Comparison of ENCODE assay signal across 1 cellular context in genomic region chr2:172427256-172427989, GRCh38.
A peak's percentile ranks its signal among the peaks of the same experiment; 100 is the strongest.
TF ChIP-seq lines count a peak whose summit lies in the region.

ITGA6 (plus strand) TSS chr2:172427586.

TF ChIP-seq in HepG2, 621 proteins besides CTCF, POLR2A, EP300 and RAD21 (continued from another document and continues in another):
- TF ChIP-seq MTERF4 (CRISPR knock-in tag; IDR thresholded peaks at IDR 0.05) (0 out of 2 replicates have a peak, but pooled peaks have one; percentile 56), KLF16 (CRISPR knock-in tag; IDR thresholded peaks at IDR 0.05) (peak in 1 of 2 experiments; percentile 91; a peak in 2 of 4 replicates), POGK (CRISPR knock-in tag; conservative IDR thresholded peaks at IDR 0.05) (peak; percentile 95), CHCHD3 (CRISPR knock-in tag; IDR thresholded peaks at IDR 0.05) (peak; percentile 52; the same call in 1 of the 2 replicates), HNRNPK (IDR thresholded peaks at IDR 0.05; ENCODE audit: low read depth, low read length, poor library complexity, severe bottlenecking) (peak; percentile 83), ZNF136 (CRISPR knock-in tag; IDR thresholded peaks at IDR 0.05; ENCODE audit: low read depth) (no peak), LBX2 (CRISPR knock-in tag; IDR thresholded peaks at IDR 0.05; ENCODE audit: borderline replicate concordance) (no peak), PHB2 (IDR thresholded peaks at IDR 0.05; ENCODE audit: partially characterized antibody) (no peak), SMARCC2 (IDR thresholded peaks at IDR 0.05) (no peak), NFYB (CRISPR knock-in tag; IDR thresholded peaks at IDR 0.05) (0 out of 2 replicates have a peak, but pooled peaks have one; percentile 23), MXD4 (CRISPR knock-in tag; IDR thresholded peaks at IDR 0.05) (peak; percentile 34; the same call in 1 of the 2 replicates), ZFY (CRISPR knock-in tag; IDR thresholded peaks at IDR 0.05) (peak; percentile 59; the same call in 1 of the 2 replicates), HIVEP1 (CRISPR knock-in tag; IDR thresholded peaks at IDR 0.05) (peak; percentile 33; the same call in 1 of the 2 replicates), ZNF362 (CRISPR knock-in tag; IDR thresholded peaks at IDR 0.05; ENCODE audit: borderline replicate concordance) (peak; percentile 47; the same call in 1 of the 2 replicates), BCL6 (CRISPR knock-in tag; IDR thresholded peaks at IDR 0.05) (peak; percentile 7; the same call in 1 of the 2 replicates), ZNF160 (CRISPR knock-in tag; IDR thresholded peaks at IDR 0.05) (peak; percentile 35; the same call in 1 of the 2 replicates), ZNF337 (CRISPR knock-in tag; IDR thresholded peaks at IDR 0.05; ENCODE audit: borderline replicate concordance, low read depth) (no peak), CBFB (CRISPR knock-in tag; IDR thresholded peaks at IDR 0.05) (peak; percentile 20; the same call in 1 of the 2 replicates), ZNF230 (CRISPR knock-in tag; IDR thresholded peaks at IDR 0.05) (peak; percentile 42; the same call in 1 of the 2 replicates), SRSF1 (optimal IDR thresholded peaks at IDR 0.05; ENCODE audit: low read depth, low read length) (peak; percentile 46), ZNF558 (CRISPR knock-in tag; IDR thresholded peaks at IDR 0.05; ENCODE audit: borderline replicate concordance) (peak; percentile 24; the same call in 1 of the 2 replicates), ZBTB8A (CRISPR knock-in tag; IDR thresholded peaks at IDR 0.05; ENCODE audit: borderline replicate concordance, low read depth) (peak; percentile 54; the same call in 1 of the 2 replicates), ZNF788 (CRISPR knock-in tag; IDR thresholded peaks at IDR 0.05; ENCODE audit: borderline replicate concordance) (peak; percentile 90; the same call in 1 of the 2 replicates), SIN3A (IDR thresholded peaks at IDR 0.05; ENCODE audit: borderline replicate concordance, low read depth, low read length) (peak; percentile 77; the same call in 1 of the 2 replicates), NRL (CRISPR knock-in tag; IDR thresholded peaks at IDR 0.05; ENCODE audit: borderline replicate concordance) (no peak), SOX6 (IDR thresholded peaks at IDR 0.05) (no peak), SOX6 (CRISPR knock-in tag; IDR thresholded peaks at IDR 0.05) (peak; percentile 79), ZNF607 (CRISPR knock-in tag; IDR thresholded peaks at IDR 0.05; ENCODE audit: borderline replicate concordance) (peak; percentile 55; the same call in 1 of the 2 replicates), ZNF326 (CRISPR knock-in tag; IDR thresholded peaks at IDR 0.05; ENCODE audit: borderline replicate concordance) (no peak), ARHGAP35 (CRISPR knock-in tag; IDR thresholded peaks at IDR 0.05; ENCODE audit: borderline replicate concordance) (no peak; the same call in 1 of the 2 replicates), ZNF614 (CRISPR knock-in tag; IDR thresholded peaks at IDR 0.05; ENCODE audit: borderline replicate concordance) (0 out of 2 replicates have a peak, but pooled peaks have one; percentile 56), YEATS4 (CRISPR knock-in tag; IDR thresholded peaks at IDR 0.05; ENCODE audit: borderline replicate concordance) (peak; percentile 51; the same call in 1 of the 2 replicates), MIXL1 (CRISPR knock-in tag; IDR thresholded peaks at IDR 0.05) (no peak), SRY (CRISPR knock-in tag; IDR thresholded peaks at IDR 0.05) (peak; percentile 12), DNMT1 (CRISPR knock-in tag; IDR thresholded peaks at IDR 0.05) (0 out of 2 replicates have a peak, but pooled peaks have one; percentile 37), RFXANK (CRISPR knock-in tag; IDR thresholded peaks at IDR 0.05) (no peak), MBD4 (IDR thresholded peaks at IDR 0.05; ENCODE audit: borderline replicate concordance, low read length) (no peak), SRSF9 (IDR thresholded peaks at IDR 0.05; ENCODE audit: borderline replicate concordance, insufficient read depth, low read depth, low read length, poor library complexity, severe bottlenecking) (no peak), CREM (IDR thresholded peaks at IDR 0.05) (no peak), CREM (CRISPR knock-in tag; IDR thresholded peaks at IDR 0.05) (no peak), NR0B2 (CRISPR knock-in tag; IDR thresholded peaks at IDR 0.05) (no peak; the same call in 1 of the 2 replicates), ZNF460 (CRISPR knock-in tag; IDR thresholded peaks at IDR 0.05; ENCODE audit: borderline replicate concordance) (no peak), PHF5A (CRISPR knock-in tag; IDR thresholded peaks at IDR 0.05; ENCODE audit: low read depth, unreplicated experiment) (no peak), ZNF101 (CRISPR knock-in tag; IDR thresholded peaks at IDR 0.05; ENCODE audit: borderline replicate concordance, low read depth) (no peak), IRF9 (CRISPR knock-in tag; IDR thresholded peaks at IDR 0.05; ENCODE audit: borderline replicate concordance) (peak; percentile 87), ZNF644 (CRISPR knock-in tag; IDR thresholded peaks at IDR 0.05; ENCODE audit: low read depth) (no peak), CHD2 (IDR thresholded peaks at IDR 0.05; ENCODE audit: low read depth, low read length) (peak; percentile 25; the same call in 1 of the 2 replicates), ONECUT2 (CRISPR knock-in tag; IDR thresholded peaks at IDR 0.05) (no peak), POLR2AphosphoS2 (IDR thresholded peaks at IDR 0.05; ENCODE audit: low read depth, low read length) (no peak), UBTF (CRISPR knock-in tag; IDR thresholded peaks at IDR 0.05) (peak; percentile 93), AHR (CRISPR knock-in tag; IDR thresholded peaks at IDR 0.05) (peak; percentile 83; the same call in 1 of the 2 replicates), ZNF274 (CRISPR knock-in tag; IDR thresholded peaks at IDR 0.05) (0 out of 2 replicates have a peak, but pooled peaks have one; percentile 55), PCBP2 (optimal IDR thresholded peaks at IDR 0.05; ENCODE audit: low read depth, low read length, poor library complexity, severe bottlenecking) (no peak), HOXA7 (CRISPR knock-in tag; IDR thresholded peaks at IDR 0.05) (no peak), PAX8 (CRISPR knock-in tag; IDR thresholded peaks at IDR 0.05; ENCODE audit: borderline replicate concordance) (peak; percentile 65; the same call in 1 of the 2 replicates), TFAP4 (IDR thresholded peaks at IDR 0.05; ENCODE audit: borderline replicate concordance, low read depth) (peak; percentile 61; the same call in 1 of the 2 replicates), MAZ (IDR thresholded peaks at IDR 0.05; ENCODE audit: borderline replicate concordance, low read depth, low read length) (peak; percentile 75), MAZ (CRISPR knock-in tag; IDR thresholded peaks at IDR 0.05; ENCODE audit: low read depth) (peak; percentile 95), NR1H2 (CRISPR knock-in tag; IDR thresholded peaks at IDR 0.05; ENCODE audit: borderline replicate concordance, low read depth) (no peak), TSC22D2 (CRISPR knock-in tag; IDR thresholded peaks at IDR 0.05; ENCODE audit: borderline replicate concordance) (no peak; the same call in 1 of the 2 replicates), GTF3A (CRISPR knock-in tag; conservative IDR thresholded peaks at IDR 0.05) (no peak), ZNF800 (CRISPR knock-in tag; IDR thresholded peaks at IDR 0.05) (peak; percentile 22), ZNF816 (CRISPR knock-in tag; IDR thresholded peaks at IDR 0.05; ENCODE audit: borderline replicate concordance) (no peak; the same call in 1 of the 2 replicates), ZNF382 (CRISPR knock-in tag; IDR thresholded peaks at IDR 0.05; ENCODE audit: borderline replicate concordance) (no peak), ZNF432 (CRISPR knock-in tag; IDR thresholded peaks at IDR 0.05; ENCODE audit: borderline replicate concordance) (no peak), ZNF30 (CRISPR knock-in tag; IDR thresholded peaks at IDR 0.05) (no peak), CENPT (CRISPR knock-in tag; IDR thresholded peaks at IDR 0.05; ENCODE audit: low read depth) (peak; percentile 73; the same call in 1 of the 2 replicates), PPARG (CRISPR knock-in tag; conservative IDR thresholded peaks at IDR 0.05) (no peak), ATRX (CRISPR knock-in tag; IDR thresholded peaks at IDR 0.05; ENCODE audit: borderline replicate concordance) (no peak)
